Comparison of ENCODE assay signal across 19 cellular contexts in genomic region chr16:23535901-23536300, GRCh38. TPM values are rescaled to one million over a fixed set of nuclear protein-coding genes. Genes with fewer than 3 reads are reported as not detected.
DNase-seq lines count a peak whose midpoint lies in the region; ATAC-seq, FAIRE-seq and TF ChIP-seq lines count a peak whose summit lies in the region.
"Had no signal": no experiment of that assay in that cellular context is flagged by ENCODE, and none has a peak within 500 bp of the region (broad histone marks: within the 10 kb centered on the region; RNA-seq: fewer than 3 reads in every experiment).

No MANE protein-coding gene starts in this region.

- H3K4me1 Mint-ChIP-seq in astrocyte (ENCODE audit: low read depth, unreplicated experiment): peaks cover 21% of the 10 kb centered on the region
- H3K4me1 Mint-ChIP-seq: IgD-negative memory B cell had no signal

- no peak overlapping the region for H2AFZ ChIP-seq in astrocyte (ENCODE audit: low read depth, low read length)

- ATAC-seq in GM19035 (IDR thresholded peaks at IDR 0.05; ENCODE audit: unreplicated experiment) (no peak), GM21717 (IDR thresholded peaks at IDR 0.05; ENCODE audit: unreplicated experiment) (no peak), GM21390 (IDR thresholded peaks at IDR 0.05; ENCODE audit: unreplicated experiment) (no peak)
- ATAC-seq: PC-3 had no signal

- H3K9ac ChIP-seq in astrocyte (ENCODE audit: low read length): no peak overlapping the region

- H3K9me3 Mint-ChIP-seq in astrocyte (ENCODE audit: unreplicated experiment): no peaks in the 10 kb centered on the region
- H3K9me3 Mint-ChIP-seq: CD4-positive, CD25-positive, alpha-beta regulatory T cell; IgD-negative memory B cell had no signal

- TF ChIP-seq CTCF in astrocyte (IDR thresholded peaks at IDR 0.05; ENCODE audit: insufficient read depth, low read depth, low read length): no peak

- no peak overlapping the region for H3K27ac ChIP-seq in astrocyte (ENCODE audit: low read depth, low read length)
- H3K27ac ChIP-seq in thymus (ENCODE audit: low read depth): peak overlapping the region; percentile 52
- H3K27ac ChIP-seq: SJSA1 had no signal

- H3K79me2 ChIP-seq in astrocyte (ENCODE audit: insufficient read depth, low read length): no peaks in the 10 kb centered on the region

- 95% methylated on average over 2 of the region's 2 CpGs for whole genome bisulfite sequencing in thymus

- no peak overlapping the region for H3K4me3 ChIP-seq in astrocyte (ENCODE audit: insufficient read depth, low read depth, low read length)
- H3K4me3 ChIP-seq in thymus (ENCODE audit: low read length): no peak overlapping the region
- H3K4me3 ChIP-seq: SJSA1 had no signal

- H3K4me2 ChIP-seq in astrocyte (ENCODE audit: low read length): peak overlapping the region; percentile 9

- H3K27me3 ChIP-seq in astrocyte (ENCODE audit: insufficient read depth, low read length) (no peaks in the 10 kb centered on the region), thymus (ENCODE audit: control insufficient read depth, insufficient read depth) (no peaks in the 10 kb centered on the region)
- H3K27me3 ChIP-seq: SJSA1 had no signal

- FAIRE-seq in astrocyte (lab: Jason Lieb, UNC): no peak

- H3K36me3 ChIP-seq in astrocyte (ENCODE audit: insufficient read depth, low read length) (peaks cover 17% of the 10 kb centered on the region), thymus (ENCODE audit: control insufficient read depth, insufficient read depth) (peaks cover 18% of the 10 kb centered on the region)

- H3K9me3 ChIP-seq in astrocyte (ENCODE audit: insufficient read depth, low read depth, low read length): no peaks in the 10 kb centered on the region
- no peaks in the 10 kb centered on the region for H3K9me3 ChIP-seq in thymus (ENCODE audit: control insufficient read depth)
- H3K9me3 ChIP-seq: Caco-2, SJSA1 had no signal

- H3K36me3 Mint-ChIP-seq in astrocyte (ENCODE audit: low read depth, unreplicated experiment): peaks cover 24% of the 10 kb centered on the region

- peaks cover 15% of the 10 kb centered on the region for H3K4me1 ChIP-seq in astrocyte (ENCODE audit: insufficient read depth, low read length)
- H3K4me1 ChIP-seq in thymus (ENCODE audit: control insufficient read depth, insufficient read depth, low read length): no peaks in the 10 kb centered on the region
- H3K4me1 ChIP-seq: Caco-2 had no signal

- H3K27ac Mint-ChIP-seq in astrocyte (ENCODE audit: unreplicated experiment): no peak overlapping the region
- H3K27ac Mint-ChIP-seq: CD4-positive, CD25-positive, alpha-beta regulatory T cell; IgD-negative memory B cell had no signal

- H4K20me1 ChIP-seq in astrocyte (ENCODE audit: insufficient read depth, low read length): peaks cover 3% of the 10 kb centered on the region

- no peaks in the 10 kb centered on the region for H3K27me3 Mint-ChIP-seq in astrocyte (ENCODE audit: low read depth, unreplicated experiment)
- H3K27me3 Mint-ChIP-seq: CD4-positive, CD25-positive, alpha-beta regulatory T cell; IgD-negative memory B cell had no signal

- DNase-seq in HK-2 (ENCODE audit: unreplicated experiment) (peak; percentile 30), astrocyte (ENCODE audit: low read depth) (peak; percentile 22), glomerular visceral epithelial cell (ENCODE audit: extremely low spot score) (peak; percentile 55)
- DNase-seq: Caco-2; CD4-positive, CD25-positive, alpha-beta regulatory T cell; DMS53; HCEC 1CT; Kasumi-1; NCI-H1930; NCI-H2171; NCI-H446 treated with DMSO at 0.1 percent for 48 hours; NCI-H748 treated with DMSO at 0.1 percent for 48 hours; PC-3 had no signal

- no peak overlapping the region for H3K4me3 Mint-ChIP-seq in astrocyte (ENCODE audit: unreplicated experiment)
- H3K4me3 Mint-ChIP-seq: CD4-positive, CD25-positive, alpha-beta regulatory T cell; IgD-negative memory B cell had no signal

RNA-seq across cellular contexts. Expression of gene EARS2, which starts 21.2 kb away (rescaled TPM):
- total RNA-seq in astrocyte: 19.4 and 24.4 TPM in 2 replicates
- polyA plus RNA-seq in thymus: 11.5 TPM

RNA-seq across cellular contexts. Expression of gene UBFD1, which starts 21.6 kb away (rescaled TPM):
- 144 and 146 TPM in 2 replicates for total RNA-seq in astrocyte
- polyA plus RNA-seq in thymus: 14.4 TPM

RNA-seq across cellular contexts. Expression of gene GGA2, which starts 25.6 kb away (rescaled TPM):
- 74.2 and 84.0 TPM in 2 replicates for total RNA-seq in astrocyte
- polyA plus RNA-seq in thymus: 42.4 TPM
